8 cellular contexts compared by ENCODE assay signal in genomic region chr15:31128919-31129768, GRCh38. TPM values are rescaled to one million over a fixed set of nuclear protein-coding genes. Genes with fewer than 3 reads are reported as not detected.
DNase-seq lines count a peak whose midpoint lies in the region; ATAC-seq and TF ChIP-seq lines count a peak whose summit lies in the region.

No MANE protein-coding gene starts in this region.

- peak; percentile 97 for TF ChIP-seq CTCF in fibroblast of the aortic adventitia (IDR thresholded peaks at IDR 0.05; ENCODE audit: insufficient read depth, low read length)

- no peak overlapping the region for H2BK120ac ChIP-seq in neuronal stem cell (ENCODE audit: low read depth, low read length)

- H3K36me3 ChIP-seq in neuronal stem cell (replicated peaks in 1 of 2; ENCODE audit: control insufficient read depth in 2 of 2, insufficient read depth in 2 of 2, low read length in 2 of 2), result no peaks in the 10 kb centered on the region

- H2AFZ ChIP-seq in neuronal stem cell (ENCODE audit: low read length), result no peak overlapping the region

- H2BK15ac ChIP-seq in neuronal stem cell (ENCODE audit: low read length), result no peak overlapping the region

- H3K27ac ChIP-seq in neuronal stem cell (replicated peaks; ENCODE audit: low read length), result no peak overlapping the region

- H3K79me1 ChIP-seq in neuronal stem cell (ENCODE audit: low read depth, low read length), result no peaks in the 10 kb centered on the region

- no peak overlapping the region for H2AK5ac ChIP-seq in neuronal stem cell (ENCODE audit: low read depth, low read length)

- H3K4me3 ChIP-seq in fibroblast of the aortic adventitia (ENCODE audit: low read depth, low read length) (no peak overlapping the region), neuronal stem cell (ENCODE audit: low read length in 2 of 2) (no peak overlapping the region)

- H4K8ac ChIP-seq in neuronal stem cell (ENCODE audit: low read depth, low read length), result no peak overlapping the region

- H3K4me1 ChIP-seq in neuronal stem cell (ENCODE audit: control insufficient read depth in 2 of 2, insufficient read depth in 1 of 2, low read depth in 1 of 2, low read length in 2 of 2), result peaks cover 0 to 4% of the 10 kb centered on the region in 2 donors

- no CpG with 5 or more reads among the region's 19 CpGs for WGBS in neuronal stem cell (ENCODE audit: extremely low coverage in 2 of 2, insufficient read length in 2 of 2, insufficient replicate concordance in 1 of 2), 2 donors

- peak overlapping the region; percentile 31 for H3K18ac ChIP-seq in neuronal stem cell (ENCODE audit: low read length)

- H3K27me3 ChIP-seq in neuronal stem cell (ENCODE audit: control insufficient read depth in 3 of 3, insufficient read depth in 3 of 3, low read depth in 1 of 3, low read length in 3 of 3), result no peaks in the 10 kb centered on the region

- peak; percentile 74 for ATAC-seq in HG03432 (IDR thresholded peaks at IDR 0.05; ENCODE audit: unreplicated experiment)
- ATAC-seq in stimulated activated naive CD8-positive, alpha-beta T cell treated with anti-CD3 and anti-CD28 coated beads, Interleukin-15, Interleukin-2, amounts not matched to agents 100 U/mL and 50 U/mL, for 24 hours, result peak; percentile 55
- ATAC-seq in GM19455 (IDR thresholded peaks at IDR 0.05; ENCODE audit: unreplicated experiment), result no peak

- H3K9ac ChIP-seq in neuronal stem cell (ENCODE audit: low read depth, low read length, poor library complexity), result no peak overlapping the region

- H3K9me3 ChIP-seq in neuronal stem cell (replicated peaks in 1 of 2; ENCODE audit: control insufficient read depth in 2 of 2, insufficient read depth in 1 of 2, low read depth in 1 of 2, low read length in 2 of 2), result peaks cover 0 to 2% of the 10 kb centered on the region in 2 donors

- no peak overlapping the region for H3K4me2 ChIP-seq in neuronal stem cell (ENCODE audit: insufficient read depth, low read length, poor library complexity, severe bottlenecking)

- H2BK12ac ChIP-seq in neuronal stem cell (ENCODE audit: low read length), result no peak overlapping the region

- H3K23ac ChIP-seq in neuronal stem cell (ENCODE audit: low read depth, low read length, poor library complexity), result no peak overlapping the region

- H2BK5ac ChIP-seq in neuronal stem cell (ENCODE audit: low read length), result no peak overlapping the region

- H3K14ac ChIP-seq in neuronal stem cell (ENCODE audit: low read length), result no peak overlapping the region

- no peak overlapping the region for H4K91ac ChIP-seq in neuronal stem cell (ENCODE audit: low read depth, low read length, poor library complexity)

- H3K4ac ChIP-seq in neuronal stem cell (ENCODE audit: low read length), result no peak overlapping the region

- peak; percentile 50 for DNase-seq in DMS114 treated with DMSO at 0.1 percent for 48 hours (lab: John Stamatoyannopoulos, UW; ENCODE audit: unreplicated experiment)
- DNase-seq in RKO (ENCODE audit: low spot score), result peak; percentile 33
- peak; percentile 52 to 70 for DNase-seq in activated T-helper 1 cell treated with anti-CD3 and anti-CD28 coated beads, Interleukin-2, amount 50 U/mL, for 16 hours (ENCODE audit: low read depth in 1 of 2, low spot score in 1 of 2)
- DNase-seq in fibroblast of the aortic adventitia (ENCODE audit: low read depth), result peak; percentile 72
- peak; percentile 57 for DNase-seq in neuronal stem cell (ENCODE audit: low spot score)
- peak; percentile 86 for DNase-seq in stimulated activated naive CD8-positive, alpha-beta T cell treated with anti-CD3 and anti-CD28 coated beads, Interleukin-15, Interleukin-2, amounts not matched to agents 100 U/mL and 50 U/mL, for 24 hours

RNA-seq across cellular contexts. Expression of gene TRPM1, which starts 27.6 kb away (rescaled TPM):
- not detected in 2 replicates for total RNA-seq in fibroblast of the aortic adventitia (ENCODE audit: low replicate concordance)
- not detected for polyA plus RNA-seq in neuronal stem cell (2013, experiment 1 of 2)
- polyA plus RNA-seq in neuronal stem cell (2013, experiment 2 of 2), result not detected

Comparison
In these comparisons a context has a peak if more than half of its experiments do, and no peak if none do; other contexts are left out.
1. DNase-seq: peak in every context shown above with its lines; median percentile 86 in stimulated activated naive CD8-positive, alpha-beta T cell treated with anti-CD3 and anti-CD28 coated beads, Interleukin-15, Interleukin-2, amounts not matched to agents 100 U/mL and 50 U/mL, for 24 hours; 72 in fibroblast of the aortic adventitia; 61 in activated T-helper 1 cell treated with anti-CD3 and anti-CD28 coated beads, Interleukin-2, amount 50 U/mL, for 16 hours; 57 in neuronal stem cell; 50 in DMS114 treated with DMSO at 0.1 percent for 48 hours; 33 in RKO.